ENCODE assay signal across 8 cellular contexts in the genomic region with DNA sequence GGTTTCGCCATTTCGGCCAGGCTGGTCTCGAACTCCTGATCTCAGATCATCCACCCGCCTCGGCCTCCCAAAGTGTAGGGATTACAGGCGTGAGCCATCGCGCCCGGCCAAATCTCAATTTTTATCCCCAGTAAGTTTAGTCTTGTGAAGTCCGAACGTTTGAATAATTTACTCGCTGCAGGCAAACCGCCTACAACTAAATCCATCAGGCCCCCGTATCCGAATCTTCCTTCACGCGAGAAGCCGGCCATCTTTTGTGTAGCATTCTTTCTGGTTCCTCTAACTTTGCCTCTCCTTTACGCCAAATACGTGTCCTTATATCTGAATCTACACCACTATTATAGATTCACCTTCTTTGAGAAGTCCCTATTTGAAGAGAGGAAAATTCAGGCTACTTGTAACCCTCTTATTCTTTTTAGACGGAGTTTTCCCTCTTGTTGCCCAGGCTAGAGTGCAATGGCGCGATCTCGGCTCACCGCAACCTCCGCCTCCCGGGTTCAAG. TPM values are rescaled to one million over a fixed set of nuclear protein-coding genes. Genes with fewer than 3 reads are reported as not detected.
DNase-seq lines count a peak whose midpoint lies in the region; ATAC-seq and TF ChIP-seq lines count a peak whose summit lies in the region.

No MANE protein-coding gene starts in this region.

- TF ChIP-seq CTCF in CD4-positive, alpha-beta T cell (IDR thresholded peaks at IDR 0.05): no peak
- no peak for TF ChIP-seq CTCF in spleen (IDR thresholded peaks at IDR 0.05 in 8 of 11, conservative IDR thresholded peaks at IDR 0.05 in 3 of 11)

- peak overlapping the region; percentile 93; the same call in 1 of the 2 replicates for H3K4me3 ChIP-seq in iPS DF 6.9 (ENCODE audit: low read length)
- H3K4me3 ChIP-seq in spleen: peak overlapping the region; percentile 56 to 97 (median 82)

- peak overlapping the region; percentile 90 for H3K4me3 Mint-ChIP-seq in CD4-positive, alpha-beta T cell
- H3K4me3 Mint-ChIP-seq in activated naive CD4-positive, alpha-beta T cell treated with anti-CD3 and anti-CD28 coated beads, Interleukin-2, amount 10 ng/mL, durations not matched to agents 7 days and 5 days: peak overlapping the region; percentile 83

- no peaks in the 10 kb centered on the region for H3K9me3 ChIP-seq in CD4-positive, alpha-beta T cell (ENCODE audit: control insufficient read depth, low read length)
- H3K9me3 ChIP-seq in iPS DF 6.9 (ENCODE audit: control insufficient read depth, insufficient read depth, low read length) (no peaks in the 10 kb centered on the region), spleen (no peaks in the 10 kb centered on the region)

- in situ Hi-C loops in KBM-7 (cut with MboI; ENCODE audit: low pct_unique_long_range_greater_than_20kb, low sequenced_read_pairs): no loop called here

- CTCF ChIA-PET in CD4-positive, alpha-beta T cell (lab: Charles Lee): interaction anchor here (1.2 kb wide), 1 partner anchor 14 kb away, joined by 3 read pairs; no protein-coding TSS in a partner anchor
- CTCF ChIA-PET in activated naive CD4-positive, alpha-beta T cell treated with anti-CD3 and anti-CD28 coated beads, Interleukin-2, amount 10 ng/mL, durations not matched to agents 7 days and 5 days (lab: Charles Lee): interaction anchor here (1.9 to 2.0 kb wide), 2 partner anchors 15 to 30 kb away, joined by 5 to 12 read pairs; no protein-coding TSS in a partner anchor

- H3K27me3 Mint-ChIP-seq in CD4-positive, alpha-beta T cell: no peaks in the 10 kb centered on the region
- H3K27me3 Mint-ChIP-seq in activated naive CD4-positive, alpha-beta T cell treated with anti-CD3 and anti-CD28 coated beads, Interleukin-2, amount 10 ng/mL, durations not matched to agents 7 days and 5 days: no peaks in the 10 kb centered on the region

- peak in 1 of 10 experiments; percentile 11 for DNase-seq in CD4-positive, alpha-beta T cell
- DNase-seq in KBM-7 (peak; percentile 15), iPS DF 6.9 (ENCODE audit: low read depth, low spot score) (no peak), spleen (no peak), NCI-H526 treated with DMSO at 0.1 percent for 48 hours (lab: John Stamatoyannopoulos, UW) (no peak), NCI-H1417 (lab: John Stamatoyannopoulos, UW) (no peak)
- DNase-seq in activated naive CD4-positive, alpha-beta T cell treated with anti-CD3 and anti-CD28 coated beads, Interleukin-2, amount 10 ng/mL, durations not matched to agents 7 days and 5 days: peak; percentile 48

- peaks cover 12% of the 10 kb centered on the region for H3K36me3 ChIP-seq in iPS DF 6.9 (ENCODE audit: control insufficient read depth, insufficient read depth, low read length)
- H3K36me3 ChIP-seq in spleen: peaks cover 0 to 32% (median 25%) of the 10 kb centered on the region in 6 donors

- ATAC-seq in CD4-positive, alpha-beta T cell (ENCODE audit: poor library complexity): no peak
- no peak for ATAC-seq in HG03442 (IDR thresholded peaks at IDR 0.05; ENCODE audit: unreplicated experiment)

- peaks cover 3% of the 10 kb centered on the region for H3K9me3 Mint-ChIP-seq in CD4-positive, alpha-beta T cell
- H3K9me3 Mint-ChIP-seq in activated naive CD4-positive, alpha-beta T cell treated with anti-CD3 and anti-CD28 coated beads, Interleukin-2, amount 10 ng/mL, durations not matched to agents 7 days and 5 days: peaks cover 2% of the 10 kb centered on the region

- POLR2A ChIA-PET in CD4-positive, alpha-beta T cell (lab: Charles Lee): interaction anchor here (1.4 kb wide), 1 partner anchor 58 kb away, joined by 5 read pairs; the partner anchor contains the start of gene MICALL1

- H3K4me1 Mint-ChIP-seq in CD4-positive, alpha-beta T cell (ENCODE audit: low read depth): peaks cover 46% of the 10 kb centered on the region
- H3K4me1 Mint-ChIP-seq in activated naive CD4-positive, alpha-beta T cell treated with anti-CD3 and anti-CD28 coated beads, Interleukin-2, amount 10 ng/mL, durations not matched to agents 7 days and 5 days: peaks cover 48% of the 10 kb centered on the region

- H3K36me3 Mint-ChIP-seq in CD4-positive, alpha-beta T cell (ENCODE audit: low read depth): peaks cover 45% of the 10 kb centered on the region
- peaks cover 38% of the 10 kb centered on the region for H3K36me3 Mint-ChIP-seq in activated naive CD4-positive, alpha-beta T cell treated with anti-CD3 and anti-CD28 coated beads, Interleukin-2, amount 10 ng/mL, durations not matched to agents 7 days and 5 days

- peak overlapping the region; percentile 97 for H3K27ac Mint-ChIP-seq in CD4-positive, alpha-beta T cell
- H3K27ac Mint-ChIP-seq in activated naive CD4-positive, alpha-beta T cell treated with anti-CD3 and anti-CD28 coated beads, Interleukin-2, amount 10 ng/mL, durations not matched to agents 7 days and 5 days: peak overlapping the region; percentile 95

- no peaks in the 10 kb centered on the region for H3K27me3 ChIP-seq in CD4-positive, alpha-beta T cell (ENCODE audit: control insufficient read depth, insufficient read depth, low read length)
- H3K27me3 ChIP-seq in iPS DF 6.9 (ENCODE audit: control insufficient read depth, insufficient read depth, low read length) (no peaks in the 10 kb centered on the region; the same call in 1 of the 2 replicates), spleen (replicated peaks in 1 of 7) (no peaks in the 10 kb centered on the region)

- H3K4me1 ChIP-seq in iPS DF 6.9 (ENCODE audit: control insufficient read depth, insufficient read depth, low read length): 0 out of 2 replicates have a peak, but pooled peaks cover 2% of the 10 kb centered on the region
- peaks cover 13 to 66% (median 44%) of the 10 kb centered on the region in 6 donors for H3K4me1 ChIP-seq in spleen

- no peak for TF ChIP-seq POLR2A in spleen (IDR thresholded peaks at IDR 0.05)

- WGBS in iPS DF 6.9 (ENCODE audit: insufficient coverage, insufficient read length): no CpG with 5 or more reads among the region's 27 CpGs
- 16 to 42% (median 34%) methylated on average over 27 of the region's 27 CpGs for WGBS in spleen, 5 donors

- H3K27ac ChIP-seq in CD4-positive, alpha-beta T cell (ENCODE audit: low read depth, low read length): peak overlapping the region; percentile 78
- H3K27ac ChIP-seq in iPS DF 6.9 (ENCODE audit: low read length): no peak overlapping the region
- peak overlapping the region; percentile 72 to 97 (median 94) for H3K27ac ChIP-seq in spleen

- intact Hi-C loops in CD4-positive, alpha-beta T cell (cut with DNase I, micrococcal nuclease): loop anchor here in 1 of 2 experiments (2.0 to 10.0 kb wide), 4 partner anchors 14 to 240 kb away; partner anchors contain the start of genes C22orf23, GGA1, PICK1 and POLR2F
- intact Hi-C loops in spleen (cut with DNase I; ENCODE audit: low total_unique reads): no loop called here

RNA-seq across cellular contexts. Expression of gene EIF3L, which starts 0.6 kb away (rescaled TPM):
- total RNA-seq in CD4-positive, alpha-beta T cell: 100 to 1,000 TPM; 525 to 541 TPM
- total RNA-seq in spleen: 100 to 1,000 TPM; 254 to 407 (median 337) TPM
- polyA plus RNA-seq in spleen: 100 to 1,000 TPM; 275 to 364 (median 331) TPM

RNA-seq across cellular contexts. Expression of gene ANKRD54, which starts 4.5 kb away (rescaled TPM):
- total RNA-seq in CD4-positive, alpha-beta T cell: 10 to 100 TPM; 18.3 to 20.6 TPM
- total RNA-seq in spleen: 10 to 100 TPM; 14.5 to 31.0 (median 15.3) TPM
- 10 to 100 TPM; 15.7 to 17.5 (median 15.8) TPM for polyA plus RNA-seq in spleen

RNA-seq across cellular contexts. Expression of gene GALR3, which starts 25.5 kb away (rescaled TPM):
- total RNA-seq in CD4-positive, alpha-beta T cell: not detected
- total RNA-seq in spleen: not detected
- not detected for polyA plus RNA-seq in spleen

RNA-seq across cellular contexts. Expression of gene GCAT, which starts 40.9 kb away (rescaled TPM):
- 1 to 10 TPM; 1.4 to 1.8 TPM for total RNA-seq in CD4-positive, alpha-beta T cell
- total RNA-seq in spleen: 1 to 10 TPM in 5 of 7 donors, under 1 TPM in 1, not detected in 1; 0.94 to 2.2 (median 1.7) TPM
- 1 to 10 TPM; 1.7 to 3.9 (median 1.9) TPM for polyA plus RNA-seq in spleen

RNA-seq across cellular contexts. Expression of gene MICALL1, which starts 57.5 kb away (rescaled TPM):
- 10 to 100 TPM; 16.9 to 20.7 TPM for total RNA-seq in CD4-positive, alpha-beta T cell
- total RNA-seq in spleen: 10 to 100 TPM; 15.7 to 29.4 (median 21.8) TPM
- 10 to 100 TPM in 1 of 3 donors, 1 to 10 TPM in 2; 3.8 to 11.6 (median 4.1) TPM for polyA plus RNA-seq in spleen

Comparison
In these comparisons a context has a peak if more than half of its experiments do, and no peak if none do; other contexts are left out.
1. DNase-seq: peak in KBM-7 (single experiment) and activated naive CD4-positive, alpha-beta T cell treated with anti-CD3 and anti-CD28 coated beads, Interleukin-2, amount 10 ng/mL, durations not matched to agents 7 days and 5 days (single experiment); none in iPS DF 6.9 (single experiment), spleen (single experiment), NCI-H526 treated with DMSO at 0.1 percent for 48 hours (single experiment) and NCI-H1417 (0 of 3).